20 cellular contexts compared by ENCODE assay signal in genomic region chr17:7977039-7977438, GRCh38. TPM values are rescaled to one million over a fixed set of nuclear protein-coding genes. Genes with fewer than 3 reads are reported as not detected.
A peak's percentile ranks its signal among the peaks of the same experiment; 100 is the strongest.
DNase-seq lines count a peak whose midpoint lies in the region; ATAC-seq and TF ChIP-seq lines count a peak whose summit lies in the region.
"Had no signal": no experiment of that assay in that cellular context is flagged by ENCODE, and none has a peak within 500 bp of the region (broad histone marks: within the 10 kb centered on the region; RNA-seq: fewer than 3 reads in every experiment).

No MANE protein-coding gene starts in this region.

- intact Hi-C loops in left colon (cut with DNase I, micrococcal nuclease), result loop anchor here in 1 of 2 donors (5.0 kb wide), 1 partner anchor 35 kb away; no protein-coding TSS in a partner anchor
- intact Hi-C loops in sigmoid colon (cut with DNase I), result no loop called here

- H3K27me3 Mint-ChIP-seq in activated CD8-positive, alpha-beta memory T cell treated with anti-CD3 and anti-CD28 coated beads, Interleukin-2, amount 10 ng/mL, durations not matched to agents 7 days and 5 days, result peaks cover 32% of the 10 kb centered on the region

- H3K9me3 Mint-ChIP-seq in activated CD8-positive, alpha-beta memory T cell treated with anti-CD3 and anti-CD28 coated beads, Interleukin-2, amount 10 ng/mL, durations not matched to agents 7 days and 5 days (ENCODE audit: low read depth), result peaks cover 18% of the 10 kb centered on the region

- no peaks in the 10 kb centered on the region for H3K36me3 ChIP-seq in sigmoid colon

- peaks cover 18% of the 10 kb centered on the region for H3K36me3 Mint-ChIP-seq in activated CD8-positive, alpha-beta memory T cell treated with anti-CD3 and anti-CD28 coated beads, Interleukin-2, amount 10 ng/mL, durations not matched to agents 7 days and 5 days

- no peak for ATAC-seq in activated CD8-positive, alpha-beta memory T cell treated with anti-CD3 and anti-CD28 coated beads, Interleukin-2, amount 10 ng/mL, durations not matched to agents 7 days and 5 days
- peak; percentile 92 for ATAC-seq in left colon
- ATAC-seq: A549, HCT116 had no signal

- H3K27ac ChIP-seq in sigmoid colon, result no peak overlapping the region
- H3K27ac ChIP-seq: 22Rv1, A549, C4-2B, HL-60 had no signal

- WGBS in sigmoid colon, 2 donors, result 26 to 71% methylated on average over 4 of the region's 4 CpGs

- no peak for TF ChIP-seq CTCF in sigmoid colon (IDR thresholded peaks at IDR 0.05)

- DNase-seq in activated CD8-positive, alpha-beta memory T cell treated with anti-CD3 and anti-CD28 coated beads, Interleukin-2, amount 10 ng/mL, durations not matched to agents 7 days and 5 days, result peak; percentile 18
- no peak for DNase-seq in activated CD8-positive, alpha-beta memory T cell treated with anti-CD3 and anti-CD28 coated beads, Interleukin-2, amount 50 U/mL, for 4 hours
- DNase-seq in left colon (peak in 1 of 2 donors; percentile 61), sigmoid colon (peak; percentile 43), NCI-H187 (lab: John Stamatoyannopoulos, UW) (no peak), NCI-H1417 treated with DMSO at 0.1 percent for 48 hours (lab: John Stamatoyannopoulos, UW) (no peak), NCI-H2227 treated with DMSO at 0.1 percent for 48 hours (lab: John Stamatoyannopoulos, UW) (no peak)
- DNase-seq: AML-193; Caco-2; CD4-positive, alpha-beta T cell; GOT3; H7; HFFc6; IMR-90 had no signal

- H3K4me1 Mint-ChIP-seq in activated CD8-positive, alpha-beta memory T cell treated with anti-CD3 and anti-CD28 coated beads, Interleukin-2, amount 10 ng/mL, durations not matched to agents 7 days and 5 days, result peaks cover 4% of the 10 kb centered on the region

- TF ChIP-seq POLR2A in sigmoid colon (IDR thresholded peaks at IDR 0.05), result no peak

- no peak overlapping the region for H3K4me3 Mint-ChIP-seq in activated CD8-positive, alpha-beta memory T cell treated with anti-CD3 and anti-CD28 coated beads, Interleukin-2, amount 10 ng/mL, durations not matched to agents 7 days and 5 days
- H3K4me3 Mint-ChIP-seq: CD4-positive, alpha-beta T cell; HFFc6 had no signal

- no peak for TF ChIP-seq EP300 in sigmoid colon (IDR thresholded peaks at IDR 0.05)

- no peak overlapping the region for H3K27ac Mint-ChIP-seq in activated CD8-positive, alpha-beta memory T cell treated with anti-CD3 and anti-CD28 coated beads, Interleukin-2, amount 10 ng/mL, durations not matched to agents 7 days and 5 days
- H3K27ac Mint-ChIP-seq: CD4-positive, alpha-beta T cell; HFFc6 had no signal

- peaks cover 0 to 9% (median 5%) of the 10 kb centered on the region in 4 donors for H3K9me3 ChIP-seq in sigmoid colon
- H3K9me3 ChIP-seq: Caco-2 had no signal

- no peaks in the 10 kb centered on the region for H3K4me1 ChIP-seq in sigmoid colon
- H3K4me1 ChIP-seq: A549, Caco-2 had no signal

- CTCF ChIA-PET in activated CD8-positive, alpha-beta memory T cell treated with anti-CD3 and anti-CD28 coated beads, Interleukin-2, amount 10 ng/mL, durations not matched to agents 7 days and 5 days (lab: Charles Lee), result interaction anchor here (2.5 kb wide), 1 partner anchor 13 kb away, joined by 6 read pairs; no protein-coding TSS in a partner anchor

- H3K27me3 ChIP-seq in sigmoid colon, result no peaks in the 10 kb centered on the region

- no peak overlapping the region for H3K4me3 ChIP-seq in sigmoid colon
- H3K4me3 ChIP-seq: A549 had no signal

RNA-seq across cellular contexts. Expression of gene GUCY2D, which starts 25.4 kb away (rescaled TPM):
- not detected for total RNA-seq in activated CD8-positive, alpha-beta memory T cell treated with anti-CD3 and anti-CD28 coated beads, Interleukin-2, amount 10 ng/mL, durations not matched to agents 7 days and 5 days
- total RNA-seq in left colon (not detected), sigmoid colon (not detected)
- polyA plus RNA-seq in sigmoid colon, result under 1 TPM in 1 of 3 donors, not detected in 2; 0.04 TPM
- total RNA-seq: H7, HFFc6, HT1080, IMR-90 had no signal

RNA-seq across cellular contexts. Expression of gene CNTROB, which starts 45.0 kb away (rescaled TPM):
- 10 to 100 TPM; 56.8 to 69.2 TPM for total RNA-seq in activated CD8-positive, alpha-beta memory T cell treated with anti-CD3 and anti-CD28 coated beads, Interleukin-2, amount 10 ng/mL, durations not matched to agents 7 days and 5 days
- total RNA-seq in left colon, result 10 to 100 TPM; 25.8 to 26.7 TPM
- total RNA-seq in sigmoid colon, result 10 to 100 TPM; 11.8 to 40.4 (median 30.0) TPM
- 10 to 100 TPM; 16.6 to 33.3 (median 16.8) TPM for polyA plus RNA-seq in sigmoid colon

RNA-seq across cellular contexts. Expression of gene TRAPPC1, which starts 45.3 kb away (rescaled TPM):
- total RNA-seq in activated CD8-positive, alpha-beta memory T cell treated with anti-CD3 and anti-CD28 coated beads, Interleukin-2, amount 10 ng/mL, durations not matched to agents 7 days and 5 days, result 100 to 1,000 TPM; 216 to 245 TPM
- total RNA-seq in left colon (100 to 1,000 TPM; 121 to 122 TPM), sigmoid colon (10 to 100 TPM; 33.5 to 66.5 (median 45.7) TPM)
- 100 to 1,000 TPM; 123 to 170 (median 123) TPM for polyA plus RNA-seq in sigmoid colon

RNA-seq across cellular contexts. Expression of gene KCNAB3, which starts 47.4 kb away (rescaled TPM):
- 1 to 10 TPM; 6.6 to 6.7 TPM for total RNA-seq in activated CD8-positive, alpha-beta memory T cell treated with anti-CD3 and anti-CD28 coated beads, Interleukin-2, amount 10 ng/mL, durations not matched to agents 7 days and 5 days
- 1 to 10 TPM; 2.2 to 3.1 TPM for total RNA-seq in left colon
- 1 to 10 TPM in 1 of 4 donors, under 1 TPM in 2, not detected in 1; 0.54 to 2.1 (median 0.66) TPM for total RNA-seq in sigmoid colon
- polyA plus RNA-seq in sigmoid colon, result 1 to 10 TPM in 1 of 3 donors, under 1 TPM in 2; 0.60 to 5.5 (median 0.69) TPM
- total RNA-seq: H7 had no signal

Comparison
In these comparisons a context has a peak if more than half of its experiments do, and no peak if none do; other contexts are left out.
1. DNase-seq: peak in activated CD8-positive, alpha-beta memory T cell treated with anti-CD3 and anti-CD28 coated beads, Interleukin-2, amount 10 ng/mL, durations not matched to agents 7 days and 5 days (single experiment) and sigmoid colon (single experiment); none in activated CD8-positive, alpha-beta memory T cell treated with anti-CD3 and anti-CD28 coated beads, Interleukin-2, amount 50 U/mL, for 4 hours (single experiment), NCI-H187 (0 of 2), NCI-H1417 treated with DMSO at 0.1 percent for 48 hours (single experiment) and NCI-H2227 treated with DMSO at 0.1 percent for 48 hours (single experiment).